ENCODE assay signal across 1 cellular context in genomic region chr11:16604784-16605439, GRCh38.
TF ChIP-seq lines count a peak whose summit lies in the region.

No MANE protein-coding gene starts in this region.

TF ChIP-seq in K562, 482 proteins besides CTCF, POLR2A, EP300 and RAD21 (continued from another document and continues in another):
- TF ChIP-seq ZNF408 (CRISPR knock-in tag; IDR thresholded peaks at IDR 0.05; ENCODE audit: low read depth) (no peak), EZH2 (IDR thresholded peaks at IDR 0.05; ENCODE audit: borderline replicate concordance, low read depth, low read length) (no peak), ZNF512 (tag; IDR thresholded peaks at IDR 0.05) (no peak), HSF4 (CRISPR knock-in tag; IDR thresholded peaks at IDR 0.05; ENCODE audit: borderline replicate concordance) (no peak), TBL1XR1 (IDR thresholded peaks at IDR 0.05; ENCODE audit: low read length in 2 of 2) (no peak), FOXM1 (IDR thresholded peaks at IDR 0.05; ENCODE audit: low read depth) (peak; percentile 80), FOXM1 (CRISPR knock-in tag; IDR thresholded peaks at IDR 0.05; ENCODE audit: low read depth) (no peak), DLX4 (CRISPR knock-in tag; IDR thresholded peaks at IDR 0.05) (no peak), COPS2 (conservative IDR thresholded peaks at IDR 0.05) (no peak), LCOR (CRISPR knock-in tag; IDR thresholded peaks at IDR 0.05) (peak; percentile 55; the same call in 1 of the 2 replicates), EP400 (IDR thresholded peaks at IDR 0.05) (peak; percentile 45), RERE (CRISPR knock-in tag; IDR thresholded peaks at IDR 0.05; ENCODE audit: borderline replicate concordance) (no peak), ZNF395 (CRISPR knock-in tag; IDR thresholded peaks at IDR 0.05) (peak; percentile 93; the same call in 1 of the 2 replicates), ZNF507 (tag; conservative IDR thresholded peaks at IDR 0.05) (no peak), PHB2 (IDR thresholded peaks at IDR 0.05; ENCODE audit: low read depth) (peak; percentile 86), ATF4 (CRISPR knock-in tag; IDR thresholded peaks at IDR 0.05) (peak; percentile 22; the same call in 1 of the 2 replicates), ZNF592 (IDR thresholded peaks at IDR 0.05) (peak; percentile 42; the same call in 1 of the 2 replicates), SMARCE1 (IDR thresholded peaks at IDR 0.05) (peak; percentile 85), STAT5B (CRISPR knock-in tag; IDR thresholded peaks at IDR 0.05) (no peak), ARID2 (IDR thresholded peaks at IDR 0.05) (no peak), CC2D1A (IDR thresholded peaks at IDR 0.05) (peak; percentile 81; the same call in 1 of the 2 replicates), HES1 (IDR thresholded peaks at IDR 0.05; ENCODE audit: low read depth) (0 out of 2 replicates have a peak, but pooled peaks have one; percentile 30), BHLHE40 (IDR thresholded peaks at IDR 0.05; ENCODE audit: low read length) (peak; percentile 82), POLR2AphosphoS2 (IDR thresholded peaks at IDR 0.05; ENCODE audit: low read length) (no peak), NR2C2 (CRISPR knock-in tag; IDR thresholded peaks at IDR 0.05) (no peak), NR2C2 (tag; IDR thresholded peaks at IDR 0.05) (peak; percentile 17; the same call in 1 of the 2 replicates), GTF2E2 (tag; IDR thresholded peaks at IDR 0.05) (0 out of 2 replicates have a peak, but pooled peaks have one; percentile 13), FOS (IDR thresholded peaks at IDR 0.05; ENCODE audit: extremely low read depth, insufficient read length) (no peak), REST (CRISPR knock-in tag; IDR thresholded peaks at IDR 0.05; ENCODE audit: low read depth) (peak; percentile 19; the same call in 1 of the 2 replicates), XRCC3 (IDR thresholded peaks at IDR 0.05) (no peak), NR4A1 (CRISPR knock-in tag; IDR thresholded peaks at IDR 0.05) (no peak), NR4A1 (tag; IDR thresholded peaks at IDR 0.05) (peak; percentile 45; the same call in 1 of the 2 replicates), ZNF23 (CRISPR knock-in tag; IDR thresholded peaks at IDR 0.05) (no peak)
